Comparison of ENCODE assay signal across 22 cellular contexts in genomic region chr7:155094636-155095035, GRCh38. TPM values are rescaled to one million over a fixed set of nuclear protein-coding genes. Genes with fewer than 3 reads are reported as not detected.
DNase-seq lines count a peak whose midpoint lies in the region; ATAC-seq and TF ChIP-seq lines count a peak whose summit lies in the region.
"Had no signal": no experiment of that assay in that cellular context is flagged by ENCODE, and none has a peak within 500 bp of the region (broad histone marks: within the 10 kb centered on the region; RNA-seq: fewer than 3 reads in every experiment).

No MANE protein-coding gene starts in this region.

- H3K4me3 ChIP-seq in Jurkat, Clone E6-1 (ENCODE audit: low read length) = no peak overlapping the region
- H3K4me3 ChIP-seq: GM12878, GM23338 had no signal

- ATAC-seq in HG03469 (IDR thresholded peaks at IDR 0.05; ENCODE audit: unreplicated experiment) (no peak), GM21576 (IDR thresholded peaks at IDR 0.05; ENCODE audit: unreplicated experiment) (no peak)
- ATAC-seq: GM12878, GM23338, HCT116 had no signal

- TF ChIP-seq CTCF in osteocyte (IDR thresholded peaks at IDR 0.05) = no peak

- no peaks in the 10 kb centered on the region for H3K27me3 Mint-ChIP-seq in osteocyte (ENCODE audit: unreplicated experiment)

- no peak overlapping the region for H3K27ac Mint-ChIP-seq in osteocyte (ENCODE audit: unreplicated experiment)
- H3K27ac Mint-ChIP-seq: CD14-positive monocyte; CD4-positive, alpha-beta T cell; CD8-positive, alpha-beta memory T cell; GM23338; H9 had no signal

- no peak overlapping the region for H3K4me3 Mint-ChIP-seq in osteocyte (ENCODE audit: unreplicated experiment)
- H3K4me3 Mint-ChIP-seq: CD4-positive, alpha-beta T cell; GM23338; H9 had no signal

- no peaks in the 10 kb centered on the region for H3K36me3 Mint-ChIP-seq in osteocyte (ENCODE audit: unreplicated experiment)
- H3K36me3 Mint-ChIP-seq: CD14-positive monocyte; CD8-positive, alpha-beta memory T cell had no signal

- H3K4me1 Mint-ChIP-seq in osteocyte (ENCODE audit: unreplicated experiment) = no peaks in the 10 kb centered on the region
- H3K4me1 Mint-ChIP-seq: CD14-positive monocyte, GM23338, H9 had no signal

- peaks cover 15% of the 10 kb centered on the region for H3K9me3 Mint-ChIP-seq in osteocyte (ENCODE audit: unreplicated experiment)

- DNase-seq in Jurkat, Clone E6-1 (ENCODE audit: low read depth, low spot score) = peak; percentile 74
- peak; percentile 49 for DNase-seq in LHCN-M2 (ENCODE audit: low read depth)
- DNase-seq in osteocyte (ENCODE audit: extremely low spot score, unreplicated experiment) = peak; percentile 36
- no peak for DNase-seq in caudate nucleus (lab: John Stamatoyannopoulos, UW)
- no peak for DNase-seq in NCI-H1694 (lab: John Stamatoyannopoulos, UW)
- DNase-seq: CD4-positive, alpha-beta T cell; CD8-positive, alpha-beta memory T cell; DMS 273 treated with DMSO at 0.1 percent for 48 hours; DMS79; EL; GDM1; H9 had no signal

- H3K27ac ChIP-seq in caudate nucleus (ENCODE audit: low read depth, low read length) = no peak overlapping the region

RNA-seq across cellular contexts. Expression of gene HTR5A, which starts 24.5 kb away (rescaled TPM):
- polyA plus RNA-seq in Jurkat, Clone E6-1 (2012; ENCODE audit: insufficient read depth, insufficient read length) = not detected
- total RNA-seq in LHCN-M2 (2014; rRNA removed) (not detected in 2 replicates), osteocyte (not detected in 2 replicates)
- polyA plus RNA-seq in LHCN-M2 (2012) = not detected
- total RNA-seq: A172; A673; CD4-positive, alpha-beta T cell; CD8-positive, alpha-beta memory T cell; GM12878; GM23338; H4; H9 had no signal
- polyA plus RNA-seq: BJ; CD14-positive monocyte; CD8-positive, alpha-beta memory T cell; GM12878; GM23338 had no signal

Comparison
In these comparisons a context has a peak if more than half of its experiments do, and no peak if none do; other contexts are left out.
1. DNase-seq: peak in Jurkat, Clone E6-1 (single experiment), LHCN-M2 (single experiment) and osteocyte (single experiment); none in caudate nucleus (0 of 61) and NCI-H1694 (single experiment).